In the genomic region with DNA sequence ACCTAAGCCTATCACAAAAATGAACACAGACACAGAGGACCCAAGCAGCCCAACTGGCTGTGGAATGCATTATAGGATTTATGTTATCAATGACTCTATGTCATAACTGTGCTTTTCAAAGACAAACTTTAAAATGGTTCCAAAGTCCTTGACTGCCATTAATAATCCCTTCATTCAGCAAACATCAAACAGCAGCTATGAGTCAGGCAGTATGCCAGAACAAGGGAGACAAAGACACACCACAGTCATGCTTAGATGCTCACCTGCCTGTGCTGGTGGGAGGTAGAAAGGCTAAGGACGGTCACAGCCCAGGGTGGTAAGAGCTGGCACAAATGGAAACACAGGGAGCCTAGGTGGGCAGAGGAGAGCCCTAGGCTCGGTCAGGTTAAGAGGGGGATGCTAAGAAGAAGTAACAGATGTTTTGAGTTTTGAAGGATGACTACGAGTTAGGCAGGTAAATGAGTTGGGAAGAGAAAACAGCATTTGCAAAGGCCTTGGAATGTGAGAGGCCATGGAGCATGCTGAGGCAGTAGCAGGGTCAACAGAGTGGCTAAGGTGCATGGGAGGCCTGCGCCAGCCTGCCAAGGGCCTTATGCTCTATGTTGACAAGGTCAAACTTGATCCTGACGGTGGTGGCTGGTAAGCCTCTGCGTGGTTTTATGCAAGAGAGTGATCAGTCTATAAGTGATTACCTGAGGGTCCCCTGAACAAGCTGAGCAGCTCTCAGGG, we compare ENCODE assay signal across 1 cellular context.
TF ChIP-seq lines count a peak whose summit lies in the region.

No MANE protein-coding gene starts in this region.

TF ChIP-seq in HepG2, 621 proteins besides CTCF, POLR2A, EP300 and RAD21 (continued from another document and continues in another):
- TF ChIP-seq, protein P1, sequence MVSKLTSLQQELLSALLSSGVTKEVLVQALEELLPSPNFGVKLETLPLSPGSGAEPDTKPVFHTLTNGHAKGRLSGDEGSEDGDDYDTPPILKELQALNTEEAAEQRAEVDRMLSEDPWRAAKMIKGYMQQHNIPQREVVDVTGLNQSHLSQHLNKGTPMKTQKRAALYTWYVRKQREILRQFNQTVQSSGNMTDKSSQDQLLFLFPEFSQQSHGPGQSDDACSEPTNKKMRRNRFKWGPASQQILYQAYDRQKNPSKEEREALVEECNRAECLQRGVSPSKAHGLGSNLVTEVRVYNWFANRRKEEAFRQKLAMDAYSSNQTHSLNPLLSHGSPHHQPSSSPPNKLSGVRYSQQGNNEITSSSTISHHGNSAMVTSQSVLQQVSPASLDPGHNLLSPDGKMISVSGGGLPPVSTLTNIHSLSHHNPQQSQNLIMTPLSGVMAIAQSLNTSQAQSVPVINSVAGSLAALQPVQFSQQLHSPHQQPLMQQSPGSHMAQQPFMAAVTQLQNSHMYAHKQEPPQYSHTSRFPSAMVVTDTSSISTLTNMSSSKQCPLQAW (CRISPR knock-in tag; IDR thresholded peaks at IDR 0.05), result no peak
- TF ChIP-seq ZFP90 (CRISPR knock-in tag; IDR thresholded peaks at IDR 0.05; ENCODE audit: borderline replicate concordance) (no peak), SIN3B (IDR thresholded peaks at IDR 0.05; ENCODE audit: low read length) (no peak), MXI1 (IDR thresholded peaks at IDR 0.05; ENCODE audit: borderline replicate concordance, low read depth, low read length) (no peak), ZBTB7B (CRISPR knock-in tag; IDR thresholded peaks at IDR 0.05) (no peak), KAT8 (CRISPR knock-in tag; IDR thresholded peaks at IDR 0.05) (no peak; the same call in 1 of the 2 replicates), HOXA9 (CRISPR knock-in tag; IDR thresholded peaks at IDR 0.05; ENCODE audit: borderline replicate concordance) (no peak), RBAK (CRISPR knock-in tag; IDR thresholded peaks at IDR 0.05) (no peak), ZNF530 (CRISPR knock-in tag; IDR thresholded peaks at IDR 0.05; ENCODE audit: low read depth) (no peak), U2AF2 (IDR thresholded peaks at IDR 0.05; ENCODE audit: low read depth, low read length) (no peak), NFIB (CRISPR knock-in tag; IDR thresholded peaks at IDR 0.05; ENCODE audit: borderline replicate concordance) (no peak), AGO2 (optimal IDR thresholded peaks at IDR 0.05; ENCODE audit: low read depth, low read length) (no peak), REL (CRISPR knock-in tag; conservative IDR thresholded peaks at IDR 0.05) (no peak), SP5 (CRISPR knock-in tag; IDR thresholded peaks at IDR 0.05; ENCODE audit: borderline replicate concordance, low read depth) (no peak), ZNF839 (CRISPR knock-in tag; IDR thresholded peaks at IDR 0.05; ENCODE audit: borderline replicate concordance) (no peak), HNF4G (IDR thresholded peaks at IDR 0.05; ENCODE audit: borderline replicate concordance, low read depth, low read length) (peak; percentile 56; the same call in 1 of the 2 replicates), HNF4G (CRISPR knock-in tag; IDR thresholded peaks at IDR 0.05; ENCODE audit: borderline replicate concordance, low read depth) (no peak), POLR2AphosphoS5 (IDR thresholded peaks at IDR 0.05; ENCODE audit: low read depth, low read length) (no peak), SNRNP70 (IDR thresholded peaks at IDR 0.05; ENCODE audit: low read depth, low read length) (no peak), ZSCAN9 (CRISPR knock-in tag; IDR thresholded peaks at IDR 0.05; ENCODE audit: borderline replicate concordance) (no peak; the same call in 1 of the 2 replicates), ZNF24 (IDR thresholded peaks at IDR 0.05) (no peak), FLYWCH1 (CRISPR knock-in tag; IDR thresholded peaks at IDR 0.05) (no peak), ZNF333 (CRISPR knock-in tag; IDR thresholded peaks at IDR 0.05; ENCODE audit: borderline replicate concordance) (no peak), NR1H2 (CRISPR knock-in tag; IDR thresholded peaks at IDR 0.05; ENCODE audit: borderline replicate concordance, low read depth) (no peak), ZNF253 (CRISPR knock-in tag; IDR thresholded peaks at IDR 0.05; ENCODE audit: borderline replicate concordance) (no peak), ZNF260 (CRISPR knock-in tag; IDR thresholded peaks at IDR 0.05; ENCODE audit: borderline replicate concordance, low read depth) (no peak), ZNF3 (CRISPR knock-in tag; IDR thresholded peaks at IDR 0.05) (no peak), NONO (IDR thresholded peaks at IDR 0.05) (no peak), NONO (CRISPR knock-in tag; conservative IDR thresholded peaks at IDR 0.05) (no peak)
- TF ChIP-seq, protein P2, sequence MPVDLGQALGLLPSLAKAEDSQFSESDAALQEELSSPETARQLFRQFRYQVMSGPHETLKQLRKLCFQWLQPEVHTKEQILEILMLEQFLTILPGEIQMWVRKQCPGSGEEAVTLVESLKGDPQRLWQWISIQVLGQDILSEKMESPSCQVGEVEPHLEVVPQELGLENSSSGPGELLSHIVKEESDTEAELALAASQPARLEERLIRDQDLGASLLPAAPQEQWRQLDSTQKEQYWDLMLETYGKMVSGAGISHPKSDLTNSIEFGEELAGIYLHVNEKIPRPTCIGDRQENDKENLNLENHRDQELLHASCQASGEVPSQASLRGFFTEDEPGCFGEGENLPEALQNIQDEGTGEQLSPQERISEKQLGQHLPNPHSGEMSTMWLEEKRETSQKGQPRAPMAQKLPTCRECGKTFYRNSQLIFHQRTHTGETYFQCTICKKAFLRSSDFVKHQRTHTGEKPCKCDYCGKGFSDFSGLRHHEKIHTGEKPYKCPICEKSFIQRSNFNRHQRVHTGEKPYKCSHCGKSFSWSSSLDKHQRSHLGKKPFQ (CRISPR knock-in tag; IDR thresholded peaks at IDR 0.05; ENCODE audit: insufficient replicate concordance), result no peak
- TF ChIP-seq, protein P3, sequence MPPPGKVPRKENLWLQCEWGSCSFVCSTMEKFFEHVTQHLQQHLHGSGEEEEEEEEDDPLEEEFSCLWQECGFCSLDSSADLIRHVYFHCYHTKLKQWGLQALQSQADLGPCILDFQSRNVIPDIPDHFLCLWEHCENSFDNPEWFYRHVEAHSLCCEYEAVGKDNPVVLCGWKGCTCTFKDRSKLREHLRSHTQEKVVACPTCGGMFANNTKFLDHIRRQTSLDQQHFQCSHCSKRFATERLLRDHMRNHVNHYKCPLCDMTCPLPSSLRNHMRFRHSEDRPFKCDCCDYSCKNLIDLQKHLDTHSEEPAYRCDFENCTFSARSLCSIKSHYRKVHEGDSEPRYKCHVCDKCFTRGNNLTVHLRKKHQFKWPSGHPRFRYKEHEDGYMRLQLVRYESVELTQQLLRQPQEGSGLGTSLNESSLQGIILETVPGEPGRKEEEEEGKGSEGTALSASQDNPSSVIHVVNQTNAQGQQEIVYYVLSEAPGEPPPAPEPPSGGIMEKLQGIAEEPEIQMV (CRISPR knock-in tag; IDR thresholded peaks at IDR 0.05; ENCODE audit: low read depth), result no peak
- TF ChIP-seq, protein P4, sequence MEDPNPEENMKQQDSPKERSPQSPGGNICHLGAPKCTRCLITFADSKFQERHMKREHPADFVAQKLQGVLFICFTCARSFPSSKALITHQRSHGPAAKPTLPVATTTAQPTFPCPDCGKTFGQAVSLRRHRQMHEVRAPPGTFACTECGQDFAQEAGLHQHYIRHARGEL (CRISPR knock-in tag; IDR thresholded peaks at IDR 0.05), result no peak
- TF ChIP-seq, protein P5, sequence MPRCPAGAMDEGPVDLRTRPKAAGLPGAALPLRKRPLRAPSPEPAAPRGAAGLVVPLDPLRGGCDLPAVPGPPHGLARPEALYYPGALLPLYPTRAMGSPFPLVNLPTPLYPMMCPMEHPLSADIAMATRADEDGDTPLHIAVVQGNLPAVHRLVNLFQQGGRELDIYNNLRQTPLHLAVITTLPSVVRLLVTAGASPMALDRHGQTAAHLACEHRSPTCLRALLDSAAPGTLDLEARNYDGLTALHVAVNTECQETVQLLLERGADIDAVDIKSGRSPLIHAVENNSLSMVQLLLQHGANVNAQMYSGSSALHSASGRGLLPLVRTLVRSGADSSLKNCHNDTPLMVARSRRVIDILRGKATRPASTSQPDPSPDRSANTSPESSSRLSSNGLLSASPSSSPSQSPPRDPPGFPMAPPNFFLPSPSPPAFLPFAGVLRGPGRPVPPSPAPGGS (CRISPR knock-in tag; IDR thresholded peaks at IDR 0.05), result no peak; the same call in 1 of the 2 replicates
- TF ChIP-seq, protein P6, sequence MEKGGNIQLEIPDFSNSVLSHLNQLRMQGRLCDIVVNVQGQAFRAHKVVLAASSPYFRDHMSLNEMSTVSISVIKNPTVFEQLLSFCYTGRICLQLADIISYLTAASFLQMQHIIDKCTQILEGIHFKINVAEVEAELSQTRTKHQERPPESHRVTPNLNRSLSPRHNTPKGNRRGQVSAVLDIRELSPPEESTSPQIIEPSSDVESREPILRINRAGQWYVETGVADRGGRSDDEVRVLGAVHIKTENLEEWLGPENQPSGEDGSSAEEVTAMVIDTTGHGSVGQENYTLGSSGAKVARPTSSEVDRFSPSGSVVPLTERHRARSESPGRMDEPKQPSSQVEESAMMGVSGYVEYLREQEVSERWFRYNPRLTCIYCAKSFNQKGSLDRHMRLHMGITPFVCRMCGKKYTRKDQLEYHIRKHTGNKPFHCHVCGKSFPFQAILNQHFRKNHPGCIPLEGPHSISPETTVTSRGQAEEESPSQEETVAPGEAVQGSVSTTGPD (CRISPR knock-in tag; IDR thresholded peaks at IDR 0.05), result no peak
- TF ChIP-seq, protein P7, sequence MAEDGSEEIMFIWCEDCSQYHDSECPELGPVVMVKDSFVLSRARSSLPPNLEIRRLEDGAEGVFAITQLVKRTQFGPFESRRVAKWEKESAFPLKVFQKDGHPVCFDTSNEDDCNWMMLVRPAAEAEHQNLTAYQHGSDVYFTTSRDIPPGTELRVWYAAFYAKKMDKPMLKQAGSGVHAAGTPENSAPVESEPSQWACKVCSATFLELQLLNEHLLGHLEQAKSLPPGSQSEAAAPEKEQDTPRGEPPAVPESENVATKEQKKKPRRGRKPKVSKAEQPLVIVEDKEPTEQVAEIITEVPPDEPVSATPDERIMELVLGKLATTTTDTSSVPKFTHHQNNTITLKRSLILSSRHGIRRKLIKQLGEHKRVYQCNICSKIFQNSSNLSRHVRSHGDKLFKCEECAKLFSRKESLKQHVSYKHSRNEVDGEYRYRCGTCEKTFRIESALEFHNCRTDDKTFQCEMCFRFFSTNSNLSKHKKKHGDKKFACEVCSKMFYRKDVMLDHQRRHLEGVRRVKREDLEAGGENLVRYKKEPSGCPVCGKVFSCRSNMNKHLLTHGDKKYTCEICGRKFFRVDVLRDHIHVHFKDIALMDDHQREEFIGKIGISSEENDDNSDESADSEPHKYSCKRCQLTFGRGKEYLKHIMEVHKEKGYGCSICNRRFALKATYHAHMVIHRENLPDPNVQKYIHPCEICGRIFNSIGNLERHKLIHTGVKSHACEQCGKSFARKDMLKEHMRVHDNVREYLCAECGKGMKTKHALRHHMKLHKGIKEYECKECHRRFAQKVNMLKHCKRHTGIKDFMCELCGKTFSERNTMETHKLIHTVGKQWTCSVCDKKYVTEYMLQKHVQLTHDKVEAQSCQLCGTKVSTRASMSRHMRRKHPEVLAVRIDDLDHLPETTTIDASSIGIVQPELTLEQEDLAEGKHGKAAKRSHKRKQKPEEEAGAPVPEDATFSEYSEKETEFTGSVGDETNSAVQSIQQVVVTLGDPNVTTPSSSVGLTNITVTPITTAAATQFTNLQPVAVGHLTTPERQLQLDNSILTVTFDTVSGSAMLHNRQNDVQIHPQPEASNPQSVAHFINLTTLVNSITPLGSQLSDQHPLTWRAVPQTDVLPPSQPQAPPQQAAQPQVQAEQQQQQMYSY (CRISPR knock-in tag; IDR thresholded peaks at IDR 0.05), result no peak
- TF ChIP-seq, protein P8, sequence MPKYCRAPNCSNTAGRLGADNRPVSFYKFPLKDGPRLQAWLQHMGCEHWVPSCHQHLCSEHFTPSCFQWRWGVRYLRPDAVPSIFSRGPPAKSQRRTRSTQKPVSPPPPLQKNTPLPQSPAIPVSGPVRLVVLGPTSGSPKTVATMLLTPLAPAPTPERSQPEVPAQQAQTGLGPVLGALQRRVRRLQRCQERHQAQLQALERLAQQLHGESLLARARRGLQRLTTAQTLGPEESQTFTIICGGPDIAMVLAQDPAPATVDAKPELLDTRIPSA (CRISPR knock-in tag; IDR thresholded peaks at IDR 0.05; ENCODE audit: borderline replicate concordance), result no peak
- TF ChIP-seq, protein P9, sequence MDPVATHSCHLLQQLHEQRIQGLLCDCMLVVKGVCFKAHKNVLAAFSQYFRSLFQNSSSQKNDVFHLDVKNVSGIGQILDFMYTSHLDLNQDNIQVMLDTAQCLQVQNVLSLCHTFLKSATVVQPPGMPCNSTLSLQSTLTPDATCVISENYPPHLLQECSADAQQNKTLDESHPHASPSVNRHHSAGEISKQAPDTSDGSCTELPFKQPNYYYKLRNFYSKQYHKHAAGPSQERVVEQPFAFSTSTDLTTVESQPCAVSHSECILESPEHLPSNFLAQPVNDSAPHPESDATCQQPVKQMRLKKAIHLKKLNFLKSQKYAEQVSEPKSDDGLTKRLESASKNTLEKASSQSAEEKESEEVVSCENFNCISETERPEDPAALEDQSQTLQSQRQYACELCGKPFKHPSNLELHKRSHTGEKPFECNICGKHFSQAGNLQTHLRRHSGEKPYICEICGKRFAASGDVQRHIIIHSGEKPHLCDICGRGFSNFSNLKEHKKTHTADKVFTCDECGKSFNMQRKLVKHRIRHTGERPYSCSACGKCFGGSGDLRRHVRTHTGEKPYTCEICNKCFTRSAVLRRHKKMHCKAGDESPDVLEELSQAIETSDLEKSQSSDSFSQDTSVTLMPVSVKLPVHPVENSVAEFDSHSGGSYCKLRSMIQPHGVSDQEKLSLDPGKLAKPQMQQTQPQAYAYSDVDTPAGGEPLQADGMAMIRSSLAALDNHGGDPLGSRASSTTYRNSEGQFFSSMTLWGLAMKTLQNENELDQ (CRISPR knock-in tag; IDR thresholded peaks at IDR 0.05; ENCODE audit: borderline replicate concordance), result no peak
- TF ChIP-seq, protein P10, sequence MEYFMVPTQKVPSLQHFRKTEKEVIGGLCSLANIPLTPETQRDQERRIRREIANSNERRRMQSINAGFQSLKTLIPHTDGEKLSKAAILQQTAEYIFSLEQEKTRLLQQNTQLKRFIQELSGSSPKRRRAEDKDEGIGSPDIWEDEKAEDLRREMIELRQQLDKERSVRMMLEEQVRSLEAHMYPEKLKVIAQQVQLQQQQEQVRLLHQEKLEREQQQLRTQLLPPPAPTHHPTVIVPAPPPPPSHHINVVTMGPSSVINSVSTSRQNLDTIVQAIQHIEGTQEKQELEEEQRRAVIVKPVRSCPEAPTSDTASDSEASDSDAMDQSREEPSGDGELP (IDR thresholded peaks at IDR 0.05; ENCODE audit: borderline replicate concordance, low read depth), result no peak
- TF ChIP-seq, protein P11, sequence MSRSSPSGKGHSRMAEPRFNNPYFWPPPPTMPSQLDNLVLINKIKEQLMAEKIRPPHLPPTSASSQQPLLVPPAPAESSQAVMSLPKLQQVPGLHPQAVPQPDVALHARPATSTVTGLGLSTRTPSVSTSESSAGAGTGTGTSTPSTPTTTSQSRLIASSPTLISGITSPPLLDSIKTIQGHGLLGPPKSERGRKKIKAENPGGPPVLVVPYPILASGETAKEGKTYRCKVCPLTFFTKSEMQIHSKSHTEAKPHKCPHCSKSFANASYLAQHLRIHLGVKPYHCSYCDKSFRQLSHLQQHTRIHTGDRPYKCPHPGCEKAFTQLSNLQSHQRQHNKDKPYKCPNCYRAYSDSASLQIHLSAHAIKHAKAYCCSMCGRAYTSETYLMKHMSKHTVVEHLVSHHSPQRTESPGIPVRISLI (CRISPR knock-in tag; IDR thresholded peaks at IDR 0.05; ENCODE audit: borderline replicate concordance), result no peak
- TF ChIP-seq, protein P12, sequence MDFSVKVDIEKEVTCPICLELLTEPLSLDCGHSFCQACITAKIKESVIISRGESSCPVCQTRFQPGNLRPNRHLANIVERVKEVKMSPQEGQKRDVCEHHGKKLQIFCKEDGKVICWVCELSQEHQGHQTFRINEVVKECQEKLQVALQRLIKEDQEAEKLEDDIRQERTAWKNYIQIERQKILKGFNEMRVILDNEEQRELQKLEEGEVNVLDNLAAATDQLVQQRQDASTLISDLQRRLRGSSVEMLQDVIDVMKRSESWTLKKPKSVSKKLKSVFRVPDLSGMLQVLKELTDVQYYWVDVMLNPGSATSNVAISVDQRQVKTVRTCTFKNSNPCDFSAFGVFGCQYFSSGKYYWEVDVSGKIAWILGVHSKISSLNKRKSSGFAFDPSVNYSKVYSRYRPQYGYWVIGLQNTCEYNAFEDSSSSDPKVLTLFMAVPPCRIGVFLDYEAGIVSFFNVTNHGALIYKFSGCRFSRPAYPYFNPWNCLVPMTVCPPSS (IDR thresholded peaks at IDR 0.05), result no peak
